Comparison of ENCODE assay signal across 8 cellular contexts in genomic region chr3:187165144-187165543, GRCh38.
DNase-seq lines count a peak whose midpoint lies in the region; ATAC-seq lines count a peak whose summit lies in the region.

No MANE protein-coding gene starts in this region.

- DNase-seq in stimulated activated CD4-positive, alpha-beta T cell treated with anti-CD3 and anti-CD28 coated beads, Interleukin-15, amount 100 ng/mL, for 24 hours: peak; percentile 18
- DNase-seq in stimulated activated CD4-positive, alpha-beta T cell treated with anti-CD3 and anti-CD28 coated beads, Interleukin-4, amount 100 ng/mL, for 1 hour: no peak
- DNase-seq in NCI-H1417 treated with DMSO at 0.1 percent for 48 hours (lab: John Stamatoyannopoulos, UW): peak; percentile 70
- DNase-seq in SK-N-MC (ENCODE audit: low read depth, low spot score): peak; percentile 44
- peak; percentile 63 for DNase-seq in cerebellar cortex (ENCODE audit: low spot score)
- DNase-seq in kidney tubule cell (ENCODE audit: low spot score): peak; percentile 66
- DNase-seq in superior temporal gyrus (ENCODE audit: extremely low spot score): peak; percentile 84

- H3K9ac ChIP-seq in SK-N-MC (ENCODE audit: insufficient read length): no peak overlapping the region

- H3K4me3 ChIP-seq in SK-N-MC: no peak overlapping the region

- H3K9me3 ChIP-seq in SK-N-MC (ENCODE audit: low read depth, low read length): no peaks in the 10 kb centered on the region

- H3K36me3 ChIP-seq in SK-N-MC (ENCODE audit: insufficient read depth, low read length): no peaks in the 10 kb centered on the region

- no peak overlapping the region for H3K27ac ChIP-seq in SK-N-MC

- ATAC-seq in HG03469 (IDR thresholded peaks at IDR 0.05; ENCODE audit: unreplicated experiment): no peak
